In the genomic region with DNA sequence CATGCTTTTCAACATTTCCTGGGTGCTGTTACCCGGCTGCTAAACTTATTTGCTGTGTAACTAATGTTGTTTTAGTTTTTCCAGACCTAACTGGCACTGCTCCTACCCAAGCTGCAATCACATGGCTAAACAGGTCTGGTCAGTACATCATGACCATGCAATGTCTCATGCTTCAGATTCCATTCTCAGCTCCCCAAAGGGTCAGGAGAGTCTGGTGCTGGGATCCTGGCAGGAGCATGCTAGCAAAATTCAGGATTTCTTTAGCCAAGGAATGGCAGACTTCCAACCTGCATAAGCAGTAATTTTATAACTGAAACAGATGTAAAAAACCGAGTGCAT, we compare ENCODE assay signal across 9 cellular contexts. TPM values are rescaled to one million over a fixed set of nuclear protein-coding genes. Genes with fewer than 3 reads are reported as not detected.
A peak's percentile ranks its signal among the peaks of the same experiment; 100 is the strongest.
DNase-seq lines count a peak whose midpoint lies in the region; ATAC-seq and TF ChIP-seq lines count a peak whose summit lies in the region.
"Had no signal": no experiment of that assay in that cellular context is flagged by ENCODE, and none has a peak within 500 bp of the region (broad histone marks: within the 10 kb centered on the region; RNA-seq: fewer than 3 reads in every experiment).

No MANE protein-coding gene starts in this region.

- intact Hi-C loops in colonic mucosa (cut with DNase I), result loop anchor here (5.0 kb wide), 1 partner anchor 241 kb away; no protein-coding TSS in a partner anchor
- intact Hi-C loops in left lung (cut with DNase I), result no loop called here
- intact Hi-C loops in tibial artery (cut with DNase I; ENCODE audit: low total_unique reads), result loop anchor here (10.0 kb wide), 2 partner anchors 348 to 388 kb away; no protein-coding TSS in a partner anchor

- H3K4me3 ChIP-seq in colonic mucosa, result no peak overlapping the region
- no peak overlapping the region for H3K4me3 ChIP-seq in left lung
- peak overlapping the region; percentile 13 to 25 for H3K4me3 ChIP-seq in tibial artery

- H3K4me1 ChIP-seq in colonic mucosa (peaks cover 15% of the 10 kb centered on the region), left lung (peaks cover 22 to 43% of the 10 kb centered on the region in 2 donors), tibial artery (peaks cover 0 to 33% (median 17%) of the 10 kb centered on the region in 4 donors)

- H3K4me1 Mint-ChIP-seq in glutamatergic neuron (ENCODE audit: low read depth, unreplicated experiment), result peaks cover 26% of the 10 kb centered on the region

- TF ChIP-seq CTCF in colonic mucosa (IDR thresholded peaks at IDR 0.05) (no peak), left lung (IDR thresholded peaks at IDR 0.05) (no peak), tibial artery (IDR thresholded peaks at IDR 0.05) (no peak), glutamatergic neuron (IDR thresholded peaks at IDR 0.05; ENCODE audit: partially characterized antibody, unreplicated experiment) (no peak)

- H3K36me3 ChIP-seq in colonic mucosa (no peaks in the 10 kb centered on the region), left lung (no peaks in the 10 kb centered on the region), tibial artery (no peaks in the 10 kb centered on the region)

- H3K4me3 Mint-ChIP-seq in glutamatergic neuron (ENCODE audit: unreplicated experiment), result no peak overlapping the region

- H3K36me3 Mint-ChIP-seq in glutamatergic neuron (ENCODE audit: unreplicated experiment), result peaks cover 4% of the 10 kb centered on the region

- H3K27ac Mint-ChIP-seq in glutamatergic neuron (ENCODE audit: unreplicated experiment), result no peak overlapping the region
- H3K27ac Mint-ChIP-seq: activated T-helper 2 cell treated with anti-CD3 and anti-CD28 coated beads, Interferon-gamma antibody, Interleukin-2, Interleukin-4, amounts not matched to agents 10 μg/mL and 5 μg/mL and 100 μg/mL, durations not matched to agents 14 hours and 24 hours and 36 hours had no signal

- DNase-seq in HPDE6-E6E7 (ENCODE audit: extremely low spot score) (peak; percentile 61), colonic mucosa (peak; percentile 41), left lung (peak in 1 of 2 donors; percentile 48), tibial artery (peak; percentile 80 to 84), HUDEP-2 (lab: John Stamatoyannopoulos, UW; ENCODE audit: unreplicated experiment in 76 of 76) (no peak), glutamatergic neuron (no peak), germinal center (ENCODE audit: low spot score) (no peak)
- no peak for DNase-seq in activated effector memory CD4-positive, alpha-beta T cell treated with anti-CD3 and anti-CD28 coated beads, Interleukin-2, amount 50 U/mL, for 16 hours

- H3K27me3 Mint-ChIP-seq in glutamatergic neuron (ENCODE audit: unreplicated experiment), result no peaks in the 10 kb centered on the region

- peaks cover 5% of the 10 kb centered on the region for H3K9me3 Mint-ChIP-seq in glutamatergic neuron (ENCODE audit: unreplicated experiment)
- H3K9me3 Mint-ChIP-seq: activated T-helper 2 cell treated with anti-CD3 and anti-CD28 coated beads, Interferon-gamma antibody, Interleukin-2, Interleukin-4, amounts not matched to agents 10 μg/mL and 5 μg/mL and 100 μg/mL, durations not matched to agents 14 hours and 24 hours and 36 hours had no signal

- H3K27ac ChIP-seq in colonic mucosa (peak overlapping the region; percentile 72), left lung (peak overlapping the region; percentile 79 to 84), tibial artery (peak overlapping the region; percentile 75 to 86)

- H3K27me3 ChIP-seq in colonic mucosa (no peaks in the 10 kb centered on the region), left lung (no peaks in the 10 kb centered on the region), tibial artery (no peaks in the 10 kb centered on the region)

- H3K9ac ChIP-seq in colonic mucosa (ENCODE audit: low read depth in 2 of 2, low read length in 2 of 2), result peak overlapping the region in 1 of 2 donors; percentile 4

- ATAC-seq in left lung, result peak; percentile 86

- H3K9me3 ChIP-seq in colonic mucosa (no peaks in the 10 kb centered on the region), left lung (no peaks in the 10 kb centered on the region), tibial artery (no peaks in the 10 kb centered on the region)

RNA-seq across cellular contexts. Expression of gene CENPU, which starts 12.6 kb away (rescaled TPM):
- total RNA-seq in colonic mucosa, result 10 to 100 TPM; 11.4 to 28.1 TPM
- 10 to 100 TPM; 11.3 to 11.6 TPM for total RNA-seq in left lung
- 18.0 TPM for total RNA-seq in glutamatergic neuron (ENCODE audit: unreplicated experiment)

Comparison
In these comparisons a context has a peak if more than half of its experiments do, and no peak if none do; other contexts are left out.
1. DNase-seq: peak in HPDE6-E6E7 (single experiment), colonic mucosa (single experiment) and tibial artery (2 of 2); none in HUDEP-2 (0 of 76), activated effector memory CD4-positive, alpha-beta T cell treated with anti-CD3 and anti-CD28 coated beads, Interleukin-2, amount 50 U/mL, for 16 hours (single experiment), glutamatergic neuron (single experiment) and germinal center (single experiment).
2. H3K4me3 ChIP-seq: peak in tibial artery (2 of 2); none in colonic mucosa (single experiment) and left lung (0 of 2).
3. intact Hi-C loops: an anchor here in colonic mucosa (5.0 kb wide) and tibial artery (10.0 kb wide); none called in left lung.
4. Peak in every context shown above with its lines, with median percentiles within 50 percentile points of each other: H3K27ac ChIP-seq.